Comparison of ENCODE assay signal across 20 cellular contexts in the genomic region with DNA sequence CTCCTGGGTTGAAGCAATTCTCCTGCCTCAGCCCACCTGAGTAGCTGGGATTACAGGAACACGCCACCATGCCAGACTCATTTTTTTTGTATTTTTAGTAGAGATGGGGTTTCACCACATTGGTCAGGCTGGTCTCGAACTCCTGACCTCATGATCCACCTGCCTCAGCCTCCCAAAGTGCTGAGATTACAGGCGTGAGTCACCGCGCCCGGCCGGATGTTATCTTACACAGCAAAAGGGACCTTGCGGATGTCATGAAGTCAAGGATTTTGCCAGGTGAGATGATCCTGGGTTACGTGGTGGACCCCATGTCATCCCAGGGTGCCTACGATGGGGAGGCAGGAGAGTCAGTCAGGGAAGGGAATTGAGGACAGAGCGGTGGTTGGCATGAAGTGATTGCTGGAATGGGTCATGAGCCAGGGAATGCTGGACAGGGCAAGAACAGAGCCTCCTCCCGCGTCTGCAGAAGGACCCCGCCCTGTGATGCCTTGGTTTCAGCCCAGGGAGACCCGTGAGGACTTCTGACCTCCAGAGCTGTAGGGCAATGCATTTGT.
"Had no signal": no experiment of that assay in that cellular context is flagged by ENCODE, and none has a peak within 500 bp of the region (broad histone marks: within the 10 kb centered on the region; RNA-seq: fewer than 3 reads in every experiment).

No MANE protein-coding gene starts in this region.

- H3K4me2 ChIP-seq: SK-N-SH had no signal

- H3K27me3 ChIP-seq: MG63 had no signal

- H3K36me3 ChIP-seq: MG63 had no signal

- H3K27ac ChIP-seq: RWPE1 had no signal

- DNase-seq: Karpas-422; KG1; MG63; NCI-H1092; NCI-H1105 treated with DMSO at 0.1 percent for 48 hours; NCI-H1417 treated with DMSO at 0.1 percent for 48 hours; NCI-H1694 treated with DMSO at 0.1 percent for 48 hours; NCI-H1930; NCI-H2081; NCI-H226; NCI-H446; NCI-H510A; NCI-H524 treated with DMSO at 0.1 percent for 48 hours; NCI-H82; NK-92 treated with Interleukin-12 subunit alpha and Interleukin-12 subunit beta, amount 100 ng/mL, for 24 hours; SHP77; SK-N-SH had no signal

- H3K4me3 ChIP-seq: MG63 had no signal

- H3K9ac ChIP-seq: SK-N-SH had no signal

- ATAC-seq: Panc1, PC-3 had no signal

- H3K9me3 ChIP-seq: MG63, SK-N-SH had no signal
